ENCODE assay signal across 9 cellular contexts in the genomic region with DNA sequence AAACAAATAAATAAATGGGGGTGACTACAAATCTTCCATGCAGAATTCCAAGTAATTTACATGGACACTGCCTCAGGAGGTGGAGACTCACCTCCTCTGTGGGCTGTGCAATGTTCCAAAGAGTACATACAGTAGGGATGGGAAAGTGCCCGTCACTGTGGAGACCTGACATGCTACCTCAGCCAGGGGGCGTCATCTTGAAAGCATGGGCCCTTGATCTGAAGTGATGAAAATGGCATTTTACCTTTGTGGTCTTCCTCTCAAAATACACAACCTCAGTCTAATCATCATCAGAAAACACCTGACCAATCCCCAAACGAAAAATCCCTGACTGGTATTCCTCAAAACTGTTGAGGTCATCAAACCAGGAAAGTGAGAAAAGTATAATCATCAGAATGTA. TPM values are rescaled to one million over a fixed set of nuclear protein-coding genes. Genes with fewer than 3 reads are reported as not detected.
DNase-seq lines count a peak whose midpoint lies in the region; ATAC-seq, FAIRE-seq and TF ChIP-seq lines count a peak whose summit lies in the region.
"Had no signal": no experiment of that assay in that cellular context is flagged by ENCODE, and none has a peak within 500 bp of the region (broad histone marks: within the 10 kb centered on the region; RNA-seq: fewer than 3 reads in every experiment).

No MANE protein-coding gene starts in this region.

- FAIRE-seq in A549 (lab: Jason Lieb, UNC), result no peak
- no peak for FAIRE-seq in small intestine (lab: Jason Lieb, UNC)
- FAIRE-seq: endometrium had no signal

- H3K27ac ChIP-seq in A549, result no peak overlapping the region
- no peak overlapping the region for H3K27ac ChIP-seq in OCI-LY3 (ENCODE audit: low read length)
- no peak overlapping the region for H3K27ac ChIP-seq in small intestine (ENCODE audit: low read depth in 1 of 2, low read length in 1 of 2)

- POLR2A ChIA-PET in A549 (lab: Yijun Ruan, JAX), result no interaction called here

- no peak for TF ChIP-seq POLR2A in A549 (IDR thresholded peaks at IDR 0.05; ENCODE audit: low read length)

- peaks cover 8 to 14% of the 10 kb centered on the region in 2 donors for H3K4me1 Mint-ChIP-seq in effector memory CD8-positive, alpha-beta T cell (ENCODE audit: low read depth in 2 of 2)

- CTCF ChIA-PET in A549 (lab: Yijun Ruan, JAX), result interaction anchor here (0.6 to 3.8 kb wide), 9 partner anchors 9 to 255 kb away, joined by 3 to 20 read pairs (median 3); no protein-coding TSS in a partner anchor

- TF ChIP-seq CTCF in A549 (IDR thresholded peaks at IDR 0.05), result peak; percentile 34
- TF ChIP-seq CTCF in OCI-LY3 (IDR thresholded peaks at IDR 0.05; ENCODE audit: low read depth, low read length), result peak; percentile 71

- H3K4me2 ChIP-seq in A549, result no peak overlapping the region
- H3K4me2 ChIP-seq in OCI-LY3 (ENCODE audit: low read length), result no peak overlapping the region

- no peaks in the 10 kb centered on the region; the same call in 1 of the 2 replicates for H4K20me1 ChIP-seq in OCI-LY3 (ENCODE audit: insufficient read depth, low read length)

- no peaks in the 10 kb centered on the region for H3K27me3 Mint-ChIP-seq in effector memory CD8-positive, alpha-beta T cell

- TF ChIP-seq RAD21 in A549 (conservative IDR thresholded peaks at IDR 0.05 in 1 of 2, IDR thresholded peaks at IDR 0.05 in 1 of 2), result peak in 1 of 2 experiments; percentile 43; a peak in 2 of 5 replicates

- no peaks in the 10 kb centered on the region for H3K4me1 ChIP-seq in A549
- H3K4me1 ChIP-seq in OCI-LY3 (ENCODE audit: low read length), result no peaks in the 10 kb centered on the region
- no peaks in the 10 kb centered on the region for H3K4me1 ChIP-seq in small intestine (ENCODE audit: control insufficient read depth in 2 of 2, insufficient read depth in 1 of 2, low read depth in 1 of 2, low read length in 1 of 2)

- no peaks in the 10 kb centered on the region for H3K36me3 Mint-ChIP-seq in effector memory CD8-positive, alpha-beta T cell (ENCODE audit: insufficient read depth)

- H3K27me3 ChIP-seq in OCI-LY3 (ENCODE audit: low read depth, low read length) (no peaks in the 10 kb centered on the region), small intestine (ENCODE audit: control insufficient read depth in 2 of 2, insufficient read depth in 2 of 2, low read length in 2 of 2) (no peaks in the 10 kb centered on the region)

- H3K27ac Mint-ChIP-seq in effector memory CD8-positive, alpha-beta T cell, result no peak overlapping the region

- H2AFZ ChIP-seq in OCI-LY3 (ENCODE audit: low read depth, low read length), result no peak overlapping the region

- H3K4me3 ChIP-seq in A549 (no peak overlapping the region), OCI-LY3 (ENCODE audit: low read length) (no peak overlapping the region), small intestine (ENCODE audit: low read depth in 1 of 2, low read length in 2 of 2) (no peak overlapping the region)

- DNase-seq in A549 (ENCODE audit: low read depth in 1 of 2, low spot score in 1 of 2) (peak; percentile 68 to 74), ELF-1 (ENCODE audit: low read depth, low spot score) (peak; percentile 50), small intestine (peak; percentile 27)
- no peak for DNase-seq in effector memory CD8-positive, alpha-beta T cell

- H3K36me3 ChIP-seq in OCI-LY3 (replicated peaks; ENCODE audit: low read depth, low read length), result peaks cover 15% of the 10 kb centered on the region
- H3K36me3 ChIP-seq in small intestine (ENCODE audit: control insufficient read depth in 2 of 2, insufficient read depth in 2 of 2, low read length in 2 of 2), result peaks cover 0 to 3% of the 10 kb centered on the region in 2 donors

- TF ChIP-seq EP300 in A549 (IDR thresholded peaks at IDR 0.05), result no peak

- 25% methylated on average over 3 of the region's 3 CpGs for WGBS in A549 (ENCODE audit: missing lambda C conversion rate)
- WGBS in small intestine, 3 donors, result 11 to 31% (median 12%) methylated on average over 3 of the region's 3 CpGs

- ATAC-seq in A549 (peak; percentile 63 to 73), HG03378 (IDR thresholded peaks at IDR 0.05; ENCODE audit: unreplicated experiment) (no peak), GM18517 (IDR thresholded peaks at IDR 0.05; ENCODE audit: unreplicated experiment) (no peak), GM18502 (IDR thresholded peaks at IDR 0.05; ENCODE audit: poor library complexity, unreplicated experiment) (no peak)
- ATAC-seq in effector memory CD8-positive, alpha-beta T cell (replicated peaks), result peak; percentile 55

- H3K9ac ChIP-seq in OCI-LY3 (ENCODE audit: low read length), result no peak overlapping the region

- no peaks in the 10 kb centered on the region for H3K79me2 ChIP-seq in OCI-LY3 (ENCODE audit: low read length)

- H3K9me3 ChIP-seq in A549 (no peaks in the 10 kb centered on the region), OCI-LY3 (ENCODE audit: insufficient read depth, low read length) (no peaks in the 10 kb centered on the region), small intestine (ENCODE audit: control insufficient read depth, low read depth) (no peaks in the 10 kb centered on the region)

- no peak overlapping the region for H3K4me3 Mint-ChIP-seq in effector memory CD8-positive, alpha-beta T cell

- H3K9me3 Mint-ChIP-seq in effector memory CD8-positive, alpha-beta T cell, result no peaks in the 10 kb centered on the region

TF ChIP-seq in A549, 52 proteins besides CTCF, POLR2A, EP300 and RAD21:
- TF ChIP-seq SMC3 (IDR thresholded peaks at IDR 0.05) (no peak), MAFK (IDR thresholded peaks at IDR 0.05; ENCODE audit: partially characterized antibody) (peak; percentile 46), GATA3 (IDR thresholded peaks at IDR 0.05; ENCODE audit: borderline replicate concordance) (no peak)

RNA-seq across cellular contexts. Expression of gene ANAPC7, which starts 48.4 kb away (rescaled TPM):
- polyA plus RNA-seq in A549 (2011; rRNA removed) (107 and 122 TPM in 2 replicates), A549 (2017; fragmentation: RNase III; extraction: RNeasy Plus Mini Kit Qiagen cat#74134 plus additional on column Dnase treatment) (66.1 to 74.0 TPM (median 70.6 TPM) in 3 replicates), small intestine (10 to 100 TPM; 15.4 to 29.7 (median 18.3) TPM)
- polyA plus RNA-seq in A549 (2012; cell fraction: cytosol; rRNA removed), result 60.9 and 68.8 TPM in 2 replicates
- polyA plus RNA-seq in A549 (2012; cell fraction: nucleus; rRNA removed), result 112 and 147 TPM in 2 replicates
- polyA minus RNA-seq in A549 (2011; rRNA and poly(A)+ RNA removed), result 59.7 and 79.9 TPM in 2 replicates

Comparison
In these comparisons a context has a peak if more than half of its experiments do, and no peak if none do; other contexts are left out.
1. ATAC-seq: peak in A549 (2 of 2) and effector memory CD8-positive, alpha-beta T cell (single experiment); none in HG03378 (single experiment), GM18517 (single experiment) and GM18502 (single experiment).
2. DNase-seq: peak in A549 (2 of 2), ELF-1 (single experiment) and small intestine (single experiment); none in effector memory CD8-positive, alpha-beta T cell (0 of 3).